20 cellular contexts compared by ENCODE assay signal in genomic region chr5:150130493-150130922, GRCh38. TPM values are rescaled to one million over a fixed set of nuclear protein-coding genes. Genes with fewer than 3 reads are reported as not detected.
DNase-seq lines count a peak whose midpoint lies in the region; ATAC-seq and TF ChIP-seq lines count a peak whose summit lies in the region.
"Had no signal": no experiment of that assay in that cellular context is flagged by ENCODE, and none has a peak within 500 bp of the region (broad histone marks: within the 10 kb centered on the region; RNA-seq: fewer than 3 reads in every experiment).

No MANE protein-coding gene starts in this region.

- no peaks in the 10 kb centered on the region for H3K27me3 ChIP-seq in heart right ventricle
- no peaks in the 10 kb centered on the region for H3K27me3 ChIP-seq in tibial nerve
- H3K27me3 ChIP-seq: brain microvascular endothelial cell had no signal

- H3K36me3 ChIP-seq in heart right ventricle: peaks cover 0 to 96% (median 0%) of the 10 kb centered on the region in 9 donors
- peaks cover 0 to 96% (median 2%) of the 10 kb centered on the region in 3 donors for H3K36me3 ChIP-seq in tibial nerve

- intact Hi-C loops in heart right ventricle (cut with DNase I) (loop anchor here (1.0 to 10.0 kb wide), 7 partner anchors 86 to 304 kb away; partner anchors contain the start of gene TCOF1 (in 1 of the 10)), Right ventricle myocardium inferior (cut with DNase I) (loop anchor here (1.0 to 5.0 kb wide), 2 partner anchors 88 to 307 kb away; no protein-coding TSS in a partner anchor)

- WGBS in heart right ventricle, 2 donors: 80 to 84% methylated on average over 8 of the region's 8 CpGs
- 61 to 67% methylated on average over 8 of the region's 8 CpGs for WGBS in tibial nerve, 2 donors

- H3K27ac ChIP-seq in heart right ventricle: peak overlapping the region in 6 of 10 donors; percentile 16 to 92 (median 28)
- peak overlapping the region; percentile 43 to 79 for H3K27ac ChIP-seq in coronary artery
- peak overlapping the region in 3 of 4 donors; percentile 13 to 97 (median 60) for H3K27ac ChIP-seq in tibial nerve
- H3K27ac ChIP-seq: brain microvascular endothelial cell, RWPE1 had no signal

- TF ChIP-seq CTCF in heart right ventricle (IDR thresholded peaks at IDR 0.05): no peak
- no peak for TF ChIP-seq CTCF in coronary artery (IDR thresholded peaks at IDR 0.05)
- no peak for TF ChIP-seq CTCF in tibial nerve (IDR thresholded peaks at IDR 0.05)

- no peak for TF ChIP-seq POLR2A in tibial nerve (IDR thresholded peaks at IDR 0.05)

- no peak overlapping the region for H3K4me3 ChIP-seq in heart right ventricle
- H3K4me3 ChIP-seq in coronary artery: no peak overlapping the region
- H3K4me3 ChIP-seq in tibial nerve: no peak overlapping the region
- H3K4me3 ChIP-seq: A549 had no signal

- H3K4me1 ChIP-seq in heart right ventricle (peaks cover 2 to 54% (median 33%) of the 10 kb centered on the region in 9 donors), tibial nerve (peaks cover 0 to 65% (median 12%) of the 10 kb centered on the region in 4 donors)

- no peaks in the 10 kb centered on the region for H3K9me3 ChIP-seq in heart right ventricle
- H3K9me3 ChIP-seq in tibial nerve: no peaks in the 10 kb centered on the region
- H3K9me3 ChIP-seq: A549 had no signal

- ATAC-seq in heart right ventricle (peak in 1 of 8 donors; percentile 1), Right ventricle myocardium inferior (no peak), left lobe of liver (peak; percentile 2), HG03159 (IDR thresholded peaks at IDR 0.05; ENCODE audit: unreplicated experiment) (no peak), GM21786 (IDR thresholded peaks at IDR 0.05; ENCODE audit: unreplicated experiment) (no peak)

- no peak for DNase-seq in heart right ventricle
- no peak for DNase-seq in Right ventricle myocardium inferior (ENCODE audit: missing footprints)
- DNase-seq in coronary artery (ENCODE audit: low spot score): no peak
- DNase-seq in left lobe of liver (ENCODE audit: low spot score): no peak
- DNase-seq in tibial nerve (ENCODE audit: low spot score in 2 of 2): no peak
- DNase-seq in stimulated activated naive CD4-positive, alpha-beta T cell treated with Interleukin-2 at 50 U/mL for 16 hours (lab: John Stamatoyannopoulos, UW): no peak
- DNase-seq: DMS79, NCI-H1930 had no signal

- no peak for TF ChIP-seq EP300 in tibial nerve (IDR thresholded peaks at IDR 0.05)

RNA-seq across cellular contexts. Expression of gene PDGFRB, which starts 25.1 kb away (rescaled TPM):
- total RNA-seq in heart right ventricle (100 to 1,000 TPM in 1 of 10 donors, 10 to 100 TPM in 9; 15.5 to 101 (median 35.9) TPM), Right ventricle myocardium inferior (57.2 TPM), left lobe of liver (12.8 TPM), tibial nerve (100 to 1,000 TPM; 171 to 354 (median 217) TPM)
- 10 to 100 TPM; 49.1 to 54.3 TPM for polyA plus RNA-seq in heart right ventricle

RNA-seq across cellular contexts. Expression of gene CDX1, which starts 36.1 kb away (rescaled TPM):
- total RNA-seq in heart right ventricle: under 1 TPM in 1 of 10 donors, not detected in 9; 0.32 TPM
- under 1 TPM in 1 of 2 donors, not detected in 1; 0.13 TPM for polyA plus RNA-seq in heart right ventricle
- total RNA-seq in Right ventricle myocardium inferior: not detected
- 0.15 TPM for total RNA-seq in left lobe of liver
- total RNA-seq in tibial nerve: 1 to 10 TPM in 1 of 4 donors, under 1 TPM in 1, not detected in 2; 0.22 to 2.5 TPM
- total RNA-seq: activated CD8-positive, alpha-beta T cell treated with anti-CD3 and anti-CD28 coated beads, Interleukin-2, amount 10 ng/mL, durations not matched to agents 7 days and 5 days; activated naive CD8-positive, alpha-beta T cell treated with anti-CD3 and anti-CD28 coated beads for 36 hours; activated T-cell treated with anti-CD3 and anti-CD28 coated beads, Interleukin-2, amount 50 U/mL, for 72 hours; dermis microvascular lymphatic vessel endothelial cell; epithelial cell of proximal tubule; glomerular endothelial cell; naive thymus-derived CD8-positive, alpha-beta T cell had no signal
- polyA plus RNA-seq: A549; naive thymus-derived CD8-positive, alpha-beta T cell had no signal

RNA-seq across cellular contexts. Expression of gene CSF1R, which starts 44.2 kb away (rescaled TPM):
- total RNA-seq in heart right ventricle (10 to 100 TPM in 7 of 10 donors, 1 to 10 TPM in 3; 6.8 to 83.9 (median 11.2) TPM), Right ventricle myocardium inferior (21.9 TPM), left lobe of liver (15.2 TPM), tibial nerve (10 to 100 TPM; 35.4 to 57.9 (median 45.3) TPM)
- 1 to 10 TPM; 4.8 to 6.4 TPM for polyA plus RNA-seq in heart right ventricle
- total RNA-seq: activated CD8-positive, alpha-beta T cell treated with anti-CD3 and anti-CD28 coated beads, Interleukin-2, amount 10 ng/mL, durations not matched to agents 7 days and 5 days; activated naive CD8-positive, alpha-beta T cell treated with anti-CD3 and anti-CD28 coated beads for 36 hours; dermis microvascular lymphatic vessel endothelial cell; epithelial cell of proximal tubule; glomerular endothelial cell had no signal

RNA-seq across cellular contexts. Expression of gene SLC6A7, which starts 59.4 kb away (rescaled TPM):
- total RNA-seq in heart right ventricle (not detected), Right ventricle myocardium inferior (not detected), left lobe of liver (not detected), tibial nerve (not detected)
- not detected for polyA plus RNA-seq in heart right ventricle
- total RNA-seq: activated CD8-positive, alpha-beta T cell treated with anti-CD3 and anti-CD28 coated beads, Interleukin-2, amount 10 ng/mL, durations not matched to agents 7 days and 5 days; activated naive CD8-positive, alpha-beta T cell treated with anti-CD3 and anti-CD28 coated beads for 36 hours; activated T-cell treated with anti-CD3 and anti-CD28 coated beads, Interleukin-2, amount 50 U/mL, for 72 hours; dermis microvascular lymphatic vessel endothelial cell; epithelial cell of proximal tubule; glomerular endothelial cell; naive thymus-derived CD8-positive, alpha-beta T cell had no signal
- polyA plus RNA-seq: A549; naive thymus-derived CD8-positive, alpha-beta T cell had no signal
